In genomic region chr19:45469132-45469834, GRCh38 we compare ENCODE assay signal across 1 cellular context.
TF ChIP-seq lines count a peak whose summit lies in the region.

No MANE protein-coding gene starts in this region.

TF ChIP-seq in K562, 482 proteins besides CTCF, POLR2A, EP300 and RAD21 (continued from another document):
- TF ChIP-seq BCLAF1 (IDR thresholded peaks at IDR 0.05; ENCODE audit: borderline replicate concordance in 1 of 2, control insufficient read depth in 1 of 2, low read depth in 2 of 2, low read length in 1 of 2) (no peak), NR1H2 (CRISPR knock-in tag; IDR thresholded peaks at IDR 0.05) (0 out of 2 replicates have a peak, but pooled peaks have one; percentile 75), ZBTB5 (IDR thresholded peaks at IDR 0.05) (peak; percentile 95), THAP12 (CRISPR knock-in tag; IDR thresholded peaks at IDR 0.05) (no peak), FOXP4 (CRISPR knock-in tag; IDR thresholded peaks at IDR 0.05; ENCODE audit: borderline replicate concordance) (peak; percentile 66; the same call in 1 of the 2 replicates), ASH1L (IDR thresholded peaks at IDR 0.05; ENCODE audit: borderline replicate concordance, low read depth, partially characterized antibody) (peak; percentile 44), HOXB6 (CRISPR knock-in tag; IDR thresholded peaks at IDR 0.05; ENCODE audit: borderline replicate concordance) (no peak), ZBTB40 (IDR thresholded peaks at IDR 0.05) (0 out of 2 replicates have a peak, but pooled peaks have one; percentile 16), ZBTB40 (CRISPR knock-in tag; IDR thresholded peaks at IDR 0.05) (no peak), E4F1 (CRISPR knock-in tag; IDR thresholded peaks at IDR 0.05; ENCODE audit: borderline replicate concordance) (no peak), E2F6 (IDR thresholded peaks at IDR 0.05; ENCODE audit: borderline replicate concordance in 1 of 2, extremely low read depth in 1 of 2, insufficient read depth in 1 of 2, insufficient read length in 1 of 2, low read depth in 1 of 2, low read length in 1 of 2, poor library complexity in 1 of 2, severe bottlenecking in 1 of 2) (peak in 1 of 2 experiments; percentile 43), HLTF (IDR thresholded peaks at IDR 0.05) (peak; percentile 39; the same call in 1 of the 2 replicates)
